In genomic region chr9:124359841-124360240, GRCh38 we compare ENCODE assay signal across 18 cellular contexts. TPM values are rescaled to one million over a fixed set of nuclear protein-coding genes. Genes with fewer than 3 reads are reported as not detected.
DNase-seq lines count a peak whose midpoint lies in the region; ATAC-seq and TF ChIP-seq lines count a peak whose summit lies in the region.
"Had no signal": no experiment of that assay in that cellular context is flagged by ENCODE, and none has a peak within 500 bp of the region (broad histone marks: within the 10 kb centered on the region; RNA-seq: fewer than 3 reads in every experiment).

No MANE protein-coding gene starts in this region.

- H3K36me3 Mint-ChIP-seq in activated CD4-positive, alpha-beta T cell treated with anti-CD3 and anti-CD28 coated beads for 36 hours (ENCODE audit: low read depth), result peaks cover 4% of the 10 kb centered on the region
- H3K36me3 Mint-ChIP-seq in CD4-positive, alpha-beta memory T cell, result peaks cover 13 to 35% of the 10 kb centered on the region in 2 donors
- H3K36me3 Mint-ChIP-seq in activated T-helper 1 cell treated with anti-CD3 and anti-CD28 coated beads, Interleukin-12 subunit alpha, Interleukin-12 subunit beta, Interleukin-2, Interleukin-4 antibody, amounts not matched to agents 30 ng/mL and 10 ng/mL and 1 ng/mL, durations not matched to agents 14 hours and 24 hours and 36 hours (ENCODE audit: low read depth), result peaks cover 3% of the 10 kb centered on the region
- H3K36me3 Mint-ChIP-seq in glutamatergic neuron (ENCODE audit: unreplicated experiment), result no peaks in the 10 kb centered on the region

- H3K36me3 ChIP-seq in CD4-positive, alpha-beta memory T cell (ENCODE audit: insufficient read depth, low read length), result peaks cover 6% of the 10 kb centered on the region

- CTCF ChIA-PET in activated CD4-positive, alpha-beta T cell treated with anti-CD3 and anti-CD28 coated beads for 36 hours (lab: Charles Lee), result interaction anchor here (0.7 kb wide), 1 partner anchor 223 kb away, joined by 3 read pairs; no protein-coding TSS in a partner anchor
- CTCF ChIA-PET in CD4-positive, alpha-beta memory T cell (lab: Charles Lee; ENCODE audit: partially characterized antibody), result no interaction called here

- no peak for DNase-seq in activated CD4-positive, alpha-beta T cell treated with anti-CD3 and anti-CD28 coated beads for 36 hours
- no peak for DNase-seq in activated CD4-positive, alpha-beta T cell treated with anti-CD3 and anti-CD28 coated beads, Interleukin-2, amount 50 U/mL, for 4 hours
- DNase-seq in CD4-positive, alpha-beta memory T cell, result no peak
- no peak for DNase-seq in activated T-helper 1 cell treated with anti-CD3 and anti-CD28 coated beads, Interleukin-12 subunit alpha, Interleukin-12 subunit beta, Interleukin-2, Interleukin-4 antibody, amounts not matched to agents 30 ng/mL and 10 ng/mL and 1 ng/mL, durations not matched to agents 14 hours and 24 hours and 36 hours (ENCODE audit: low spot score)
- DNase-seq in glutamatergic neuron (no peak), left colon (no peak), iPS-NIHi11 (ENCODE audit: low spot score) (no peak), NCI-H1694 treated with DMSO at 0.1 percent for 48 hours (lab: John Stamatoyannopoulos, UW) (no peak)
- DNase-seq: 8988T; Calu3; NCI-H1048; NCI-H1436; NCI-H2029; NCI-H748 treated with DMSO at 0.1 percent for 48 hours; NK-92 treated with Interleukin-12 subunit alpha and Interleukin-12 subunit beta, amount 100 ng/mL, for 24 hours; Peyer's patch had no signal

- peaks cover 30% of the 10 kb centered on the region for H3K4me1 ChIP-seq in CD4-positive, alpha-beta memory T cell (ENCODE audit: insufficient read depth, low read length)
- H3K4me1 ChIP-seq: Peyer's patch had no signal

- H3K27ac ChIP-seq in CD4-positive, alpha-beta memory T cell (ENCODE audit: low read depth, low read length), result no peak overlapping the region
- H3K27ac ChIP-seq: Peyer's patch had no signal

- POLR2A ChIA-PET in activated CD4-positive, alpha-beta T cell treated with anti-CD3 and anti-CD28 coated beads for 36 hours (lab: Charles Lee), result no interaction called here
- POLR2A ChIA-PET in CD4-positive, alpha-beta memory T cell (lab: Charles Lee; ENCODE audit: partially characterized antibody), result no interaction called here

- peak; percentile 57 for ATAC-seq in activated CD4-positive, alpha-beta T cell treated with anti-CD3 and anti-CD28 coated beads for 36 hours
- ATAC-seq in left colon, result no peak
- ATAC-seq: Right ventricle myocardium inferior had no signal

- H3K4me3 Mint-ChIP-seq in activated CD4-positive, alpha-beta T cell treated with anti-CD3 and anti-CD28 coated beads for 36 hours, result no peak overlapping the region
- no peak overlapping the region for H3K4me3 Mint-ChIP-seq in CD4-positive, alpha-beta memory T cell
- no peak overlapping the region for H3K4me3 Mint-ChIP-seq in activated T-helper 1 cell treated with anti-CD3 and anti-CD28 coated beads, Interleukin-12 subunit alpha, Interleukin-12 subunit beta, Interleukin-2, Interleukin-4 antibody, amounts not matched to agents 30 ng/mL and 10 ng/mL and 1 ng/mL, durations not matched to agents 14 hours and 24 hours and 36 hours
- H3K4me3 Mint-ChIP-seq in glutamatergic neuron (ENCODE audit: unreplicated experiment), result no peak overlapping the region
- H3K4me3 Mint-ChIP-seq: CD14-positive monocyte had no signal

- H3K27me3 ChIP-seq in CD4-positive, alpha-beta memory T cell (ENCODE audit: insufficient read depth, low read length), result no peaks in the 10 kb centered on the region
- H3K27me3 ChIP-seq: Peyer's patch had no signal

- H3K4me1 Mint-ChIP-seq in activated CD4-positive, alpha-beta T cell treated with anti-CD3 and anti-CD28 coated beads for 36 hours, result peaks cover 43% of the 10 kb centered on the region
- H3K4me1 Mint-ChIP-seq in CD4-positive, alpha-beta memory T cell, result peaks cover 41 to 65% (median 50%) of the 10 kb centered on the region in 4 donors
- peaks cover 27% of the 10 kb centered on the region for H3K4me1 Mint-ChIP-seq in activated T-helper 1 cell treated with anti-CD3 and anti-CD28 coated beads, Interleukin-12 subunit alpha, Interleukin-12 subunit beta, Interleukin-2, Interleukin-4 antibody, amounts not matched to agents 30 ng/mL and 10 ng/mL and 1 ng/mL, durations not matched to agents 14 hours and 24 hours and 36 hours (ENCODE audit: low read depth)
- H3K4me1 Mint-ChIP-seq in glutamatergic neuron (ENCODE audit: low read depth, unreplicated experiment), result peaks cover 65% of the 10 kb centered on the region

- no peak overlapping the region for H3K27ac Mint-ChIP-seq in activated CD4-positive, alpha-beta T cell treated with anti-CD3 and anti-CD28 coated beads for 36 hours
- peak overlapping the region in 6 of 7 donors; percentile 18 to 72 (median 63) for H3K27ac Mint-ChIP-seq in CD4-positive, alpha-beta memory T cell
- peak overlapping the region; percentile 42 for H3K27ac Mint-ChIP-seq in activated T-helper 1 cell treated with anti-CD3 and anti-CD28 coated beads, Interleukin-12 subunit alpha, Interleukin-12 subunit beta, Interleukin-2, Interleukin-4 antibody, amounts not matched to agents 30 ng/mL and 10 ng/mL and 1 ng/mL, durations not matched to agents 14 hours and 24 hours and 36 hours
- peak overlapping the region; percentile 72 for H3K27ac Mint-ChIP-seq in glutamatergic neuron (ENCODE audit: unreplicated experiment)

- intact Hi-C loops in activated CD4-positive, alpha-beta T cell treated with anti-CD3 and anti-CD28 coated beads for 36 hours (cut with DNase I, micrococcal nuclease), result no loop called here
- intact Hi-C loops in CD4-positive, alpha-beta memory T cell (cut with micrococcal nuclease), result no loop called here
- intact Hi-C loops in activated T-helper 1 cell treated with anti-CD3 and anti-CD28 coated beads, Interleukin-12 subunit alpha, Interleukin-12 subunit beta, Interleukin-2, Interleukin-4 antibody, amounts not matched to agents 30 ng/mL and 10 ng/mL and 1 ng/mL, durations not matched to agents 14 hours and 24 hours and 36 hours (cut with micrococcal nuclease), result no loop called here
- intact Hi-C loops in left colon (cut with DNase I, micrococcal nuclease), result no loop called here

- TF ChIP-seq CTCF in glutamatergic neuron (IDR thresholded peaks at IDR 0.05; ENCODE audit: partially characterized antibody, unreplicated experiment), result no peak

- no peaks in the 10 kb centered on the region for H3K9me3 ChIP-seq in CD4-positive, alpha-beta memory T cell (ENCODE audit: control insufficient read depth in 1 of 2, low read length in 2 of 2)
- H3K9me3 ChIP-seq: Peyer's patch had no signal

- no peaks in the 10 kb centered on the region for H3K9me3 Mint-ChIP-seq in activated CD4-positive, alpha-beta T cell treated with anti-CD3 and anti-CD28 coated beads for 36 hours (ENCODE audit: low read depth)
- H3K9me3 Mint-ChIP-seq in CD4-positive, alpha-beta memory T cell, result peaks cover 0 to 3% (median 0%) of the 10 kb centered on the region in 8 donors
- no peaks in the 10 kb centered on the region for H3K9me3 Mint-ChIP-seq in activated T-helper 1 cell treated with anti-CD3 and anti-CD28 coated beads, Interleukin-12 subunit alpha, Interleukin-12 subunit beta, Interleukin-2, Interleukin-4 antibody, amounts not matched to agents 30 ng/mL and 10 ng/mL and 1 ng/mL, durations not matched to agents 14 hours and 24 hours and 36 hours
- peaks cover 5% of the 10 kb centered on the region for H3K9me3 Mint-ChIP-seq in glutamatergic neuron (ENCODE audit: unreplicated experiment)
- H3K9me3 Mint-ChIP-seq: CD14-positive monocyte had no signal

- no peaks in the 10 kb centered on the region for H3K27me3 Mint-ChIP-seq in activated CD4-positive, alpha-beta T cell treated with anti-CD3 and anti-CD28 coated beads for 36 hours
- H3K27me3 Mint-ChIP-seq in CD4-positive, alpha-beta memory T cell, result no peaks in the 10 kb centered on the region
- no peaks in the 10 kb centered on the region for H3K27me3 Mint-ChIP-seq in activated T-helper 1 cell treated with anti-CD3 and anti-CD28 coated beads, Interleukin-12 subunit alpha, Interleukin-12 subunit beta, Interleukin-2, Interleukin-4 antibody, amounts not matched to agents 30 ng/mL and 10 ng/mL and 1 ng/mL, durations not matched to agents 14 hours and 24 hours and 36 hours (ENCODE audit: insufficient read depth)
- H3K27me3 Mint-ChIP-seq in glutamatergic neuron (ENCODE audit: unreplicated experiment), result peaks cover 3% of the 10 kb centered on the region

- no peak overlapping the region for H3K4me3 ChIP-seq in CD4-positive, alpha-beta memory T cell (ENCODE audit: low read length in 2 of 2)
- H3K4me3 ChIP-seq: Peyer's patch had no signal

RNA-seq across cellular contexts. Expression of gene PSMB7, which starts 55.4 kb away (rescaled TPM):
- total RNA-seq in activated CD4-positive, alpha-beta T cell treated with anti-CD3 and anti-CD28 coated beads for 36 hours, result 100 to 1,000 TPM; 143 to 164 TPM
- 10 to 100 TPM; 56.9 to 58.6 TPM for total RNA-seq in CD4-positive, alpha-beta memory T cell
- polyA plus RNA-seq in CD4-positive, alpha-beta memory T cell, result 100 to 1,000 TPM; 168 to 226 TPM
- total RNA-seq in activated T-helper 1 cell treated with anti-CD3 and anti-CD28 coated beads, Interleukin-12 subunit alpha, Interleukin-12 subunit beta, Interleukin-2, Interleukin-4 antibody, amounts not matched to agents 30 ng/mL and 10 ng/mL and 1 ng/mL, durations not matched to agents 14 hours and 24 hours and 36 hours, result 206 and 220 TPM in 2 replicates
- total RNA-seq in glutamatergic neuron (ENCODE audit: unreplicated experiment), result 185 TPM
- total RNA-seq in left colon, result 100 to 1,000 TPM in 1 of 2 donors, 10 to 100 TPM in 1; 88.0 to 102 TPM
